Comparison of ENCODE assay signal across 24 cellular contexts in the genomic region with DNA sequence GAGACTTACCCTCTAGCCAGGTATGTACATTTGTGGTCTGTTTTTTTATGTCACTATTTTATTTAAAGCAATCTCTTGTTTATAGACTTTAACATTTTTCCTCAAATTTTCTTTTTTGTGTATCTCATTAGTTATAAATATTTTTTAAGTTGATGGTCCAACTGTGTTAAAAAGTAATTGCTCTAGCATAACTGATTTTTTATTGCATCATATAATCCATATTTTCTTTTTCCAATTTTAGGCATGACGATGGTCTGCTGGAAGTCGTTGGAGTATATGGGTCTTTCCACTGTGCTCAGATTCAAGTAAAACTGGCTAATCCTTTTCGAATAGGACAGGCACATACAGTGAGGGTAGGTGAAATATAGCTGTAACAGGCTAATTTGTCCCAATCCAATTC.
"Had no signal": no experiment of that assay in that cellular context is flagged by ENCODE, and none has a peak within 500 bp of the region (broad histone marks: within the 10 kb centered on the region; RNA-seq: fewer than 3 reads in every experiment).

No MANE protein-coding gene starts in this region.

- H3K27me3 ChIP-seq: ovary, right atrium auricular region, suprapubic skin, tibial artery, upper lobe of right lung had no signal

- H3K27ac ChIP-seq: left ventricle myocardium inferior, ovary, right atrium auricular region, skin epidermis, suprapubic skin, thoracic aorta, tibial artery, upper lobe of right lung had no signal

- DNase-seq: hypothalamus; immature natural killer cell; left ventricle myocardium inferior; mesendoderm; naive B cell; ovary; stimulated activated CD4-positive, alpha-beta T cell treated with anti-CD3 and anti-CD28 coated beads, Interleukin-12 subunit alpha, Interleukin-12 subunit beta, amount 100 ng/mL, for 4 hours; stimulated activated CD4-positive, alpha-beta T cell treated with anti-CD3 and anti-CD28 coated beads, Interleukin-15, amount 100 ng/mL, for 24 hours; stimulated activated CD4-positive, alpha-beta T cell treated with anti-CD3 and anti-CD28 coated beads, Interleukin-2, amount 100 ng/mL, for 24 hours; stimulated activated CD4-positive, alpha-beta T cell treated with anti-CD3 and anti-CD28 coated beads, Interleukin-4, amount 100 ng/mL, for 24 hours; stimulated activated naive CD4-positive, alpha-beta T cell; tibial artery; trophoblast cell; upper lobe of right lung had no signal

- H3K9me3 ChIP-seq: left ventricle myocardium inferior, ovary, right atrium auricular region, suprapubic skin, thoracic aorta, tibial artery, upper lobe of right lung had no signal

- FAIRE-seq: islet of Langerhans, urothelium cell line had no signal

- H3K4me3 ChIP-seq: left ventricle myocardium inferior, lung, ovary, right atrium auricular region, skin epidermis, suprapubic skin, thoracic aorta, tibial artery, upper lobe of right lung had no signal

- ATAC-seq: natural killer cell treated with Interleukin-12 subunit alpha and Interleukin-12 subunit beta and Interleukin-15 and Interleukin-18, amount 100 ng/mL, for 72 hours; sciatic nerve; stimulated activated effector memory CD8-positive, alpha-beta T cell treated with anti-CD3 and anti-CD28 coated beads, Interleukin-12 subunit alpha, Interleukin-12 subunit beta, amount 100 ng/mL, for 72 hours; upper lobe of right lung had no signal

- H3K4me1 ChIP-seq: left ventricle myocardium inferior, right atrium auricular region, suprapubic skin, tibial artery, upper lobe of right lung had no signal

- H3K36me3 ChIP-seq: ovary had no signal
